ENCODE assay signal across 17 cellular contexts in genomic region chr4:189081831-189082230, GRCh38.
"Had no signal": no experiment of that assay in that cellular context is flagged by ENCODE, and none has a peak within 500 bp of the region (broad histone marks: within the 10 kb centered on the region; RNA-seq: fewer than 3 reads in every experiment).

No MANE protein-coding gene starts in this region.

- DNase-seq: activated CD4-positive, alpha-beta T cell treated with anti-CD3 and anti-CD28 coated beads, Interleukin-2, amount 50 U/mL, for 4 hours; activated CD8-positive, alpha-beta memory T cell treated with anti-CD3 and anti-CD28 coated beads, Interleukin-2, amount 10 ng/mL, durations not matched to agents 7 days and 5 days; activated effector memory CD4-positive, alpha-beta T cell treated with anti-CD3 and anti-CD28 coated beads, Interleukin-2, amount 50 U/mL, for 16 hours; activated T-cell treated with anti-CD3 and anti-CD28 coated beads, Interleukin-2, amount 50 U/mL, for 4 hours; amniotic stem cell; cerebellar nuclear complex; effector memory CD8-positive, alpha-beta T cell; head of caudate nucleus; islet precursor cell; pancreas; stimulated activated CD4-positive, alpha-beta T cell treated with anti-CD3 and anti-CD28 coated beads, Interleukin-4, amount 100 ng/mL, for 24 hours; T-helper 2 cell; testis; upper lobe of right lung had no signal

- H3K4me3 ChIP-seq: pancreas, testis, upper lobe of right lung had no signal

- FAIRE-seq: TTC549 had no signal

- ATAC-seq: activated CD8-positive, alpha-beta memory T cell treated with anti-CD3 and anti-CD28 coated beads, Interleukin-2, amount 10 ng/mL, durations not matched to agents 7 days and 5 days; activated naive CD4-positive, alpha-beta T cell treated with anti-CD3 and anti-CD28 coated beads, Interleukin-2, amount 50 U/mL, for 72 hours; activated T-cell treated with anti-CD3 and anti-CD28 coated beads, Interleukin-2, amount 50 U/mL, for 4 hours; effector memory CD8-positive, alpha-beta T cell; esophagus mucosa; pancreas; upper lobe of right lung had no signal
